Comparison of ENCODE assay signal across 1 cellular context in the genomic region with DNA sequence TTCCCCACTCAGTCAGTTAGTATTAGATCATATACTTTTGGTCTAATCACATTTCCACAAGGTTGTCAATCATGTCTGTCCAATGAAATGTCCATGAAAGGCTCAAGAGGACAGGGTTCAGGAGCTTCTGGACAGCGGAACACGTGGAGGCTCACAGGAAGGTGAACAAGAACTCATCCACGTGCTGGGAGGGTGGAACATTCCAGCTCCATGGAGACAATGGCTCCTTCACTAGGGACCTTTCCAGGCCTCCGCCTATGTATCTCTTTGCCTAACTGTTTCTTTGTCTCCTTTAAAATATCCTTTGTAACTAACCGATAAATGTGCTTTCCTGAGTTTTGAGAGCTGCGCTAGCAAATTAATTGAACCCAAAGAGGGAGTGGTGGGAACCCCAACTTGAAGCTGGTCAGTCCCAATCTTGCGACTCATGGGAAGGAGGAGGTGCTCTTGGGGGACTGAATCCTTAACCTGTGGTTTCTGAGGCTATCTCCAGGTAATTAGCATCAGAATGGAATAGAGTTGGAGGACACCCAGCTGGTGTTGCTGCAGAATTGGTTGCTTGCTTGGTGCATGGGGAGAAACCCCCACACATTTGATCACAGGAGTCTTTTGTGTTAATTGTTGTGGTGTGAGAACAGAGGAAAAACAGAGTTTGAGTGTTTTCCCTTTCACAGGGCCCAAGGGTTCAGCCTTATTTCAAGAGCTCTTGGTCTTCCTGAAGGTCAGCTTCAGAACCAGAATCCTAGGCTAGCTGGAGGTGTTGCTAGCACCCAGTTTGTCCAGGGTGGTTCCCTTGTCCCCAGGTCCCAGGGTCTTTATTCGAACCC.
TF ChIP-seq lines count a peak whose summit lies in the region.

No MANE protein-coding gene starts in this region.

TF ChIP-seq in HepG2, 621 proteins besides CTCF, POLR2A, EP300 and RAD21 (continued from another document and continues in another):
- TF ChIP-seq, protein P1, sequence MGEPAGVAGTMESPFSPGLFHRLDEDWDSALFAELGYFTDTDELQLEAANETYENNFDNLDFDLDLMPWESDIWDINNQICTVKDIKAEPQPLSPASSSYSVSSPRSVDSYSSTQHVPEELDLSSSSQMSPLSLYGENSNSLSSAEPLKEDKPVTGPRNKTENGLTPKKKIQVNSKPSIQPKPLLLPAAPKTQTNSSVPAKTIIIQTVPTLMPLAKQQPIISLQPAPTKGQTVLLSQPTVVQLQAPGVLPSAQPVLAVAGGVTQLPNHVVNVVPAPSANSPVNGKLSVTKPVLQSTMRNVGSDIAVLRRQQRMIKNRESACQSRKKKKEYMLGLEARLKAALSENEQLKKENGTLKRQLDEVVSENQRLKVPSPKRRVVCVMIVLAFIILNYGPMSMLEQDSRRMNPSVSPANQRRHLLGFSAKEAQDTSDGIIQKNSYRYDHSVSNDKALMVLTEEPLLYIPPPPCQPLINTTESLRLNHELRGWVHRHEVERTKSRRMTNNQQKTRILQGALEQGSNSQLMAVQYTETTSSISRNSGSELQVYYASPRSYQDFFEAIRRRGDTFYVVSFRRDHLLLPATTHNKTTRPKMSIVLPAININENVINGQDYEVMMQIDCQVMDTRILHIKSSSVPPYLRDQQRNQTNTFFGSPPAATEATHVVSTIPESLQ (CRISPR knock-in tag; conservative IDR thresholded peaks at IDR 0.05): no peak
- TF ChIP-seq ZNF616 (CRISPR knock-in tag; IDR thresholded peaks at IDR 0.05; ENCODE audit: low read depth) (no peak), PRDM10 (CRISPR knock-in tag; IDR thresholded peaks at IDR 0.05; ENCODE audit: low read depth) (0 out of 2 replicates have a peak, but pooled peaks have one; percentile 27), HCFC1 (IDR thresholded peaks at IDR 0.05; ENCODE audit: low read depth, low read length) (no peak), ZNF253 (CRISPR knock-in tag; IDR thresholded peaks at IDR 0.05; ENCODE audit: borderline replicate concordance) (no peak), ZNF503 (CRISPR knock-in tag; IDR thresholded peaks at IDR 0.05) (no peak), ZNF552 (CRISPR knock-in tag; IDR thresholded peaks at IDR 0.05; ENCODE audit: borderline replicate concordance) (0 out of 2 replicates have a peak, but pooled peaks have one; percentile 33), RBM39 (IDR thresholded peaks at IDR 0.05; ENCODE audit: low read depth, low read length, poor library complexity, severe bottlenecking) (no peak), ZNF350 (CRISPR knock-in tag; IDR thresholded peaks at IDR 0.05; ENCODE audit: borderline replicate concordance, low read depth) (no peak), MED1 (CRISPR knock-in tag; IDR thresholded peaks at IDR 0.05) (peak; percentile 41; the same call in 1 of the 2 replicates), SALL2 (CRISPR knock-in tag; IDR thresholded peaks at IDR 0.05) (no peak), RXRB (CRISPR knock-in tag; IDR thresholded peaks at IDR 0.05; ENCODE audit: borderline replicate concordance) (0 out of 2 replicates have a peak, but pooled peaks have one; percentile 21), MAFG (CRISPR knock-in tag; IDR thresholded peaks at IDR 0.05) (no peak), ZBTB20 (CRISPR knock-in tag; IDR thresholded peaks at IDR 0.05; ENCODE audit: borderline replicate concordance, low read depth) (peak; percentile 22; the same call in 1 of the 2 replicates), IRF2 (CRISPR knock-in tag; IDR thresholded peaks at IDR 0.05) (no peak), SOX13 (IDR thresholded peaks at IDR 0.05) (0 out of 2 replicates have a peak, but pooled peaks have one; percentile 18), SOX13 (CRISPR knock-in tag; conservative IDR thresholded peaks at IDR 0.05 in 1 of 2, IDR thresholded peaks at IDR 0.05 in 1 of 2) (peak in 1 of 2 experiments; percentile 60; a peak in 1 of 4 replicates), ZNF383 (CRISPR knock-in tag; IDR thresholded peaks at IDR 0.05; ENCODE audit: borderline replicate concordance) (no peak), ZNF597 (CRISPR knock-in tag; IDR thresholded peaks at IDR 0.05) (no peak), GABPA (IDR thresholded peaks at IDR 0.05; ENCODE audit: low read depth, low read length) (no peak), GABPA (CRISPR knock-in tag; IDR thresholded peaks at IDR 0.05; ENCODE audit: low read depth) (no peak), ZNF382 (CRISPR knock-in tag; IDR thresholded peaks at IDR 0.05; ENCODE audit: borderline replicate concordance) (no peak), ZNF878 (CRISPR knock-in tag; IDR thresholded peaks at IDR 0.05) (0 out of 2 replicates have a peak, but pooled peaks have one; percentile 27), ZBTB38 (CRISPR knock-in tag; IDR thresholded peaks at IDR 0.05) (peak; percentile 76), IRX3 (CRISPR knock-in tag; IDR thresholded peaks at IDR 0.05; ENCODE audit: borderline replicate concordance, low read depth) (no peak), ZSCAN5A (CRISPR knock-in tag; IDR thresholded peaks at IDR 0.05; ENCODE audit: borderline replicate concordance) (no peak), ZNF292 (CRISPR knock-in tag; IDR thresholded peaks at IDR 0.05; ENCODE audit: borderline replicate concordance, low read depth) (no peak), ELF4 (CRISPR knock-in tag; IDR thresholded peaks at IDR 0.05; ENCODE audit: borderline replicate concordance) (no peak)
- TF ChIP-seq, protein P2, sequence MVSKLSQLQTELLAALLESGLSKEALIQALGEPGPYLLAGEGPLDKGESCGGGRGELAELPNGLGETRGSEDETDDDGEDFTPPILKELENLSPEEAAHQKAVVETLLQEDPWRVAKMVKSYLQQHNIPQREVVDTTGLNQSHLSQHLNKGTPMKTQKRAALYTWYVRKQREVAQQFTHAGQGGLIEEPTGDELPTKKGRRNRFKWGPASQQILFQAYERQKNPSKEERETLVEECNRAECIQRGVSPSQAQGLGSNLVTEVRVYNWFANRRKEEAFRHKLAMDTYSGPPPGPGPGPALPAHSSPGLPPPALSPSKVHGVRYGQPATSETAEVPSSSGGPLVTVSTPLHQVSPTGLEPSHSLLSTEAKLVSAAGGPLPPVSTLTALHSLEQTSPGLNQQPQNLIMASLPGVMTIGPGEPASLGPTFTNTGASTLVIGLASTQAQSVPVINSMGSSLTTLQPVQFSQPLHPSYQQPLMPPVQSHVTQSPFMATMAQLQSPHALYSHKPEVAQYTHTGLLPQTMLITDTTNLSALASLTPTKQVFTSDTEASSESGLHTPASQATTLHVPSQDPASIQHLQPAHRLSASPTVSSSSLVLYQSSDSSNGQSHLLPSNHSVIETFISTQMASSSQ (IDR thresholded peaks at IDR 0.05; ENCODE audit: low read depth): no peak
- TF ChIP-seq, protein P2 (CRISPR knock-in tag; IDR thresholded peaks at IDR 0.05; ENCODE audit: borderline replicate concordance): no peak
- TF ChIP-seq, protein P3, sequence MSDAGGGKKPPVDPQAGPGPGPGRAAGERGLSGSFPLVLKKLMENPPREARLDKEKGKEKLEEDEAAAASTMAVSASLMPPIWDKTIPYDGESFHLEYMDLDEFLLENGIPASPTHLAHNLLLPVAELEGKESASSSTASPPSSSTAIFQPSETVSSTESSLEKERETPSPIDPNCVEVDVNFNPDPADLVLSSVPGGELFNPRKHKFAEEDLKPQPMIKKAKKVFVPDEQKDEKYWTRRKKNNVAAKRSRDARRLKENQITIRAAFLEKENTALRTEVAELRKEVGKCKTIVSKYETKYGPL (CRISPR knock-in tag; IDR thresholded peaks at IDR 0.05): no peak
- TF ChIP-seq, protein P4, sequence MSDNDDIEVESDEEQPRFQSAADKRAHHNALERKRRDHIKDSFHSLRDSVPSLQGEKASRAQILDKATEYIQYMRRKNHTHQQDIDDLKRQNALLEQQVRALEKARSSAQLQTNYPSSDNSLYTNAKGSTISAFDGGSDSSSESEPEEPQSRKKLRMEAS (IDR thresholded peaks at IDR 0.05): peak; percentile 95
- TF ChIP-seq, protein P5, sequence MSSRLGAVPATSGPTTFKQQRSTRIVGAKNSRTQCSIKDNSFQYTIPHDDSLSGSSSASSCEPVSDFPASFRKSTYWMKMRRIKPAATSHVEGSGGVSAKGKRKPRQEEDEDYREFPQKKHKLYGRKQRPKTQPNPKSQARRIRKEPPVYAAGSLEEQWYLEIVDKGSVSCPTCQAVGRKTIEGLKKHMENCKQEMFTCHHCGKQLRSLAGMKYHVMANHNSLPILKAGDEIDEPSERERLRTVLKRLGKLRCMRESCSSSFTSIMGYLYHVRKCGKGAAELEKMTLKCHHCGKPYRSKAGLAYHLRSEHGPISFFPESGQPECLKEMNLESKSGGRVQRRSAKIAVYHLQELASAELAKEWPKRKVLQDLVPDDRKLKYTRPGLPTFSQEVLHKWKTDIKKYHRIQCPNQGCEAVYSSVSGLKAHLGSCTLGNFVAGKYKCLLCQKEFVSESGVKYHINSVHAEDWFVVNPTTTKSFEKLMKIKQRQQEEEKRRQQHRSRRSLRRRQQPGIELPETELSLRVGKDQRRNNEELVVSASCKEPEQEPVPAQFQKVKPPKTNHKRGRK (CRISPR knock-in tag; IDR thresholded peaks at IDR 0.05): no peak
- TF ChIP-seq, protein P6, sequence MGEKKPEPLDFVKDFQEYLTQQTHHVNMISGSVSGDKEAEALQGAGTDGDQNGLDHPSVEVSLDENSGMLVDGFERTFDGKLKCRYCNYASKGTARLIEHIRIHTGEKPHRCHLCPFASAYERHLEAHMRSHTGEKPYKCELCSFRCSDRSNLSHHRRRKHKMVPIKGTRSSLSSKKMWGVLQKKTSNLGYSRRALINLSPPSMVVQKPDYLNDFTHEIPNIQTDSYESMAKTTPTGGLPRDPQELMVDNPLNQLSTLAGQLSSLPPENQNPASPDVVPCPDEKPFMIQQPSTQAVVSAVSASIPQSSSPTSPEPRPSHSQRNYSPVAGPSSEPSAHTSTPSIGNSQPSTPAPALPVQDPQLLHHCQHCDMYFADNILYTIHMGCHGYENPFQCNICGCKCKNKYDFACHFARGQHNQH (CRISPR knock-in tag; IDR thresholded peaks at IDR 0.05): 0 out of 2 replicates have a peak, but pooled peaks have one; percentile 29
